ENCODE assay signal across 8 cellular contexts in the genomic region with DNA sequence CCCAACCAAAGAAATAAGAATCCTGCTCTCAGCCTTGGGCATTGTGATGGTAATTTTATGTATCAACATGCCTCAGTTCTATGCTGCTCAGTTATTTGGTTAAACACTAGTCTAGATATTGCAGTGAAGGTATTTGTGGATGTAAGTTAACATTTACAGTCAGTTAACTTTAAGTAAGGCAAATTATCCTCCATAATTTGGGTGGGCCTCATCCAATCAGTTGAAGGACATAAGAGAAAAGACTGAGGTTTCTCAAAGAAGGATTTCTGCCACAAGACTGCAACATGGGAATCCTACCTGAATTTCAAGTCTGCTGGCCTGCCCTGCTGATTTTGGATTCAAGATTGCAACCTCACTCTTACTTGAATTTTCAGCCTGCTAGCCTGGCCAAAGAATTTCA.
"Had no signal": no experiment of that assay in that cellular context is flagged by ENCODE, and none has a peak within 500 bp of the region (broad histone marks: within the 10 kb centered on the region; RNA-seq: fewer than 3 reads in every experiment).

No MANE protein-coding gene starts in this region.

- H3K4me3 ChIP-seq: GM12878 had no signal

- ATAC-seq: GM12878 had no signal

- DNase-seq: GDM1, GF-D8 had no signal

- FAIRE-seq: G401.6, GM12878, GM12891, GM12892, GM18507, GM19239 had no signal
